1 cellular context compared by ENCODE assay signal in genomic region chr16:10258930-10259603, GRCh38.
TF ChIP-seq lines count a peak whose summit lies in the region.

No MANE protein-coding gene starts in this region.

TF ChIP-seq in GM12878, 131 proteins besides CTCF, POLR2A, EP300 and RAD21 (continued from another document):
- TF ChIP-seq RELB (IDR thresholded peaks at IDR 0.05; ENCODE audit: low read depth) (peak; percentile 58; the same call in 1 of the 2 replicates), SMARCA5 (IDR thresholded peaks at IDR 0.05) (0 out of 2 replicates have a peak, but pooled peaks have one; percentile 8), MTA2 (IDR thresholded peaks at IDR 0.05; ENCODE audit: low read depth) (peak; percentile 50; the same call in 1 of the 2 replicates), IKZF2 (IDR thresholded peaks at IDR 0.05) (peak; percentile 82 to 87), IKZF1 (conservative IDR thresholded peaks at IDR 0.05) (peak; percentile 78), EED (IDR thresholded peaks at IDR 0.05; ENCODE audit: low read depth) (peak; percentile 79), GATAD2B (conservative IDR thresholded peaks at IDR 0.05; ENCODE audit: low read depth) (0 out of 2 replicates have a peak, but pooled peaks have one; percentile 28), ZNF217 (IDR thresholded peaks at IDR 0.05) (0 out of 2 replicates have a peak, but pooled peaks have one; percentile 33), RAD51 (IDR thresholded peaks at IDR 0.05) (peak; percentile 80), MLLT1 (IDR thresholded peaks at IDR 0.05) (0 out of 2 replicates have a peak, but pooled peaks have one; percentile 22), SPI1 (IDR thresholded peaks at IDR 0.05; ENCODE audit: borderline replicate concordance, insufficient read depth, low read depth, low read length) (peak; percentile 50)
TF ChIP-seq in GM12878: peak in this region for 16; not testable (repeated sequence) for 115.
